In the genomic region with DNA sequence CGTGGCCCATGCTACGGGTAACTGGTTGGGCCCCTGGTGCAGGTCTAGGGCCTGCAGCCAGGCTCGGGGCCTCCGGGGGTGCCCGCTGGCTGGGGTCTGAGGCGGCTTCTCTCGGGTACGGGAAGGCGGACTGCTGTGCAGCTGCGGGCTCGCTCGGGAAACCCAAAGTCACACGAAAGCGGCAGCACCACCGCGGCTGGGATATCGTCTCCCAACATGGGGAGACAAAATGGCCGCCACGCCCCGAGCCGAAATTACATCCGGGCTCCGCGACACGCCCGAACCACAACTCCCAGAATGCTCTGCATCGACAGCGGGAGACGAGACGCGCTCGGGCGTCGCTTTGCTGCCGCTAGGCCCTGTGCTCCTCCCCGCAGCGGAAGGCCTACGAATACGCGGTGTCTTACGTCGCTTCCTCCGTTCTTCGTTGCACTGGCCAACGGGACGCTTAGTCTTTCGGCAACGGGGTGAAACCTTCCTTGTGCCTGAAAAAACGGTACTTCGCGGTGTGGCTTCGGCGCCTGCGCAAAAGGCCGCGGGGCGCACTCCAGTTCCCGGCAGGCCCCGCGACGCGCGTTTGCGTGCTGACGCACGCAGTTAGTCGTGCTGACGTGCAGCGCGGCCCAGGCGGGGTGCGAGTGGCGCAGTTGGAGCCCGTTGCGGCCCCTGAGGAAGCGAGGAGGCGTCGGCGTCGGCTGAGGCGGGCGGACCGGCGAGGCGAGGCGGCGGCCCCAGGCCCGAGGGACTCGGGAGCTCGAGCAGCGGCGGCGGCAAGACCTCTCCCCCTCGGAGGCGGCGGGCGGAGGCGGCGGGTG, we compare ENCODE assay signal across 8 cellular contexts. TPM values are rescaled to one million over a fixed set of nuclear protein-coding genes. Genes with fewer than 3 reads are reported as not detected.
A peak's percentile ranks its signal among the peaks of the same experiment; 100 is the strongest.
DNase-seq lines count a peak whose midpoint lies in the region; ATAC-seq and TF ChIP-seq lines count a peak whose summit lies in the region.

TSS of gene SRRM2 (plus strand) at position 604 of the 815 bp plus-strand sequence. CDS start 3,727 bp downstream, outside the sequence.

- H2AFZ ChIP-seq in hepatocyte: peak within 1 kb of the TSS; percentile 67

- H3K79me2 ChIP-seq in hepatocyte: peaks cover 59% of the 10 kb centered on the region

- H3K4me2 ChIP-seq in hepatocyte: peak within 1 kb of the TSS; percentile 95

- H3K9me3 ChIP-seq in hepatocyte (ENCODE audit: low read depth) (no peaks in the 10 kb centered on the region), aorta (ENCODE audit: control insufficient read depth, low read length) (no peaks in the 10 kb centered on the region)

- H3K27me3 ChIP-seq in hepatocyte (no peaks in the 10 kb centered on the region), aorta (ENCODE audit: control insufficient read depth in 1 of 2, insufficient read depth in 2 of 2, low read length in 1 of 2) (no peaks in the 10 kb centered on the region)

- intact Hi-C loops in aorta (cut with DNase I): loop anchor here in 1 of 2 donors (1.0 kb wide), 2 partner anchors 25 to 31 kb away; partner anchors contain the start of gene ELOB

- peaks cover 44% of the 10 kb centered on the region for H4K20me1 ChIP-seq in hepatocyte (ENCODE audit: insufficient read depth, poor library complexity, severe bottlenecking)

- no peak for TF ChIP-seq CTCF in hepatocyte (IDR thresholded peaks at IDR 0.05; ENCODE audit: poor library complexity)

- H3K4me1 ChIP-seq in hepatocyte (ENCODE audit: insufficient read depth): peaks cover 29% of the 10 kb centered on the region
- peaks cover 0 to 2% of the 10 kb centered on the region in 2 donors for H3K4me1 ChIP-seq in aorta (ENCODE audit: control insufficient read depth in 1 of 2, insufficient read depth in 2 of 2, low read length in 2 of 2)

- ATAC-seq in GM18519 (IDR thresholded peaks at IDR 0.05; ENCODE audit: low FRiP score, unreplicated experiment) (peak; percentile 71), HG03045 (IDR thresholded peaks at IDR 0.05; ENCODE audit: unreplicated experiment) (peak; percentile 78), aorta (ENCODE audit: low FRiP score) (peak; percentile 96)

- DNase-seq in NCI-H2081 treated with DMSO at 0.1 percent for 48 hours (lab: John Stamatoyannopoulos, UW) (peak; percentile 83), T1000 (lab: John Stamatoyannopoulos, UW) (peak; percentile 92), astrocyte of the hippocampus (ENCODE audit: low read depth, low spot score) (peak; percentile 99), hepatocyte (ENCODE audit: low spot score) (peak; percentile 98), renal cortical epithelial cell (ENCODE audit: low read depth) (peak; percentile 84), aorta (peak; percentile 97 to 98)

- H3K4me3 ChIP-seq in hepatocyte: peak within 1 kb of the TSS; percentile 52
- peak within 1 kb of the TSS; percentile 53 to 94 for H3K4me3 ChIP-seq in aorta (ENCODE audit: low read length in 2 of 2)

- no peaks in the 10 kb centered on the region for H3K9me2 ChIP-seq in hepatocyte (replicated peaks; ENCODE audit: insufficient read depth)

- WGBS in hepatocyte (ENCODE audit: low lambda C conversion rate, missing lambda C conversion rate): 1% methylated on average over 89 of the region's 99 CpGs
- WGBS in aorta, 2 donors: 1% methylated on average over 91 to 99 of the region's 99 CpGs

- H3K27ac ChIP-seq in hepatocyte (peak within 1 kb of the TSS; percentile 98), aorta (ENCODE audit: low read depth in 1 of 2, low read length in 2 of 2) (peak within 1 kb of the TSS; percentile 23 to 97)

- H3K36me3 ChIP-seq in hepatocyte (replicated peaks; ENCODE audit: insufficient read depth, low read depth) (no peaks in the 10 kb centered on the region), aorta (ENCODE audit: control insufficient read depth in 1 of 2, insufficient read depth in 2 of 2, low read length in 1 of 2) (no peaks in the 10 kb centered on the region)

RNA-seq across cellular contexts. Expression of gene SRRM2, which starts in this region (rescaled TPM):
- 82.9 and 142 TPM in 2 replicates for total RNA-seq in hepatocyte
- 403 and 666 TPM in 2 replicates for polyA plus RNA-seq in hepatocyte
- 19.8 and 114 TPM in 2 replicates for total RNA-seq in renal cortical epithelial cell
- total RNA-seq in aorta: 100 to 1,000 TPM; 552 to 716 TPM
- polyA plus RNA-seq in aorta: 100 to 1,000 TPM; 194 to 946 TPM

Comparison
In these comparisons a context has a peak if more than half of its experiments do, and no peak if none do; other contexts are left out.
1. Peak in every context shown above with its lines: DNase-seq, ATAC-seq, H3K4me3 ChIP-seq and H3K27ac ChIP-seq.